In genomic region chr14:106879241-106879640, GRCh38 we compare ENCODE assay signal across 8 cellular contexts.
A peak's percentile ranks its signal among the peaks of the same experiment; 100 is the strongest.
DNase-seq lines count a peak whose midpoint lies in the region; ATAC-seq, FAIRE-seq and TF ChIP-seq lines count a peak whose summit lies in the region.

No MANE protein-coding gene starts in this region.

- no peak overlapping the region for H3K4me2 ChIP-seq in astrocyte (ENCODE audit: low read length)

- TF ChIP-seq CTCF in Peyer's patch (IDR thresholded peaks at IDR 0.05) (peak in 5 of 6 experiments; percentile 9 to 51 (median 48)), astrocyte (IDR thresholded peaks at IDR 0.05; ENCODE audit: insufficient read depth, low read depth, low read length) (peak; percentile 3)

- no peaks in the 10 kb centered on the region for H3K4me1 ChIP-seq in Peyer's patch
- no peaks in the 10 kb centered on the region for H3K4me1 ChIP-seq in astrocyte (ENCODE audit: insufficient read depth, low read length)

- peaks cover 7% of the 10 kb centered on the region for H3K9me3 Mint-ChIP-seq in astrocyte (ENCODE audit: unreplicated experiment)

- H3K4me3 ChIP-seq in Peyer's patch (no peak overlapping the region), astrocyte (ENCODE audit: insufficient read depth, low read depth, low read length) (no peak overlapping the region)

- H3K9ac ChIP-seq in astrocyte (ENCODE audit: low read length), result no peak overlapping the region

- ATAC-seq in HG02870 (IDR thresholded peaks at IDR 0.05; ENCODE audit: unreplicated experiment) (peak; percentile 62), HG02884 (IDR thresholded peaks at IDR 0.05; ENCODE audit: unreplicated experiment) (no peak), HG02970 (IDR thresholded peaks at IDR 0.05; ENCODE audit: low FRiP score, unreplicated experiment) (no peak)

- H3K27ac Mint-ChIP-seq in astrocyte (ENCODE audit: unreplicated experiment), result no peak overlapping the region

- H3K9me3 ChIP-seq in Peyer's patch (peaks cover 0 to 6% (median 2%) of the 10 kb centered on the region in 4 donors), astrocyte (ENCODE audit: insufficient read depth, low read depth, low read length) (peaks cover 3% of the 10 kb centered on the region)

- H3K27ac ChIP-seq in Peyer's patch, result no peak overlapping the region
- H3K27ac ChIP-seq in astrocyte (ENCODE audit: low read depth, low read length), result no peak overlapping the region

- no peaks in the 10 kb centered on the region for H3K27me3 Mint-ChIP-seq in astrocyte (ENCODE audit: low read depth, unreplicated experiment)

- H4K20me1 ChIP-seq in astrocyte (ENCODE audit: insufficient read depth, low read length), result no peaks in the 10 kb centered on the region

- no peaks in the 10 kb centered on the region for H3K36me3 Mint-ChIP-seq in astrocyte (ENCODE audit: low read depth, unreplicated experiment)

- no peak for TF ChIP-seq POLR2A in Peyer's patch (IDR thresholded peaks at IDR 0.05)

- no peak overlapping the region for H2AFZ ChIP-seq in astrocyte (ENCODE audit: low read depth, low read length)

- DNase-seq in ELR (ENCODE audit: low read depth) (peak; percentile 21), Peyer's patch (peak in 2 of 3 donors; percentile 56 to 82), astrocyte (ENCODE audit: low read depth) (no peak), cerebellar nuclear complex (lab: John Stamatoyannopoulos, UW) (no peak)
- peak; percentile 52 to 69 for DNase-seq in stimulated activated CD4-positive, alpha-beta T cell treated with anti-CD3 and anti-CD28 coated beads, Interleukin-15, amount 100 ng/mL, for 48 hours (ENCODE audit: low read depth in 2 of 2)

- H3K27me3 ChIP-seq in Peyer's patch (no peaks in the 10 kb centered on the region), astrocyte (ENCODE audit: insufficient read depth, low read length) (no peaks in the 10 kb centered on the region)

- no peaks in the 10 kb centered on the region for H3K79me2 ChIP-seq in astrocyte (ENCODE audit: insufficient read depth, low read length)

- no peak for FAIRE-seq in astrocyte (lab: Jason Lieb, UNC)

- H3K4me1 Mint-ChIP-seq in astrocyte (ENCODE audit: low read depth, unreplicated experiment), result no peaks in the 10 kb centered on the region

- no peaks in the 10 kb centered on the region for H3K36me3 ChIP-seq in Peyer's patch
- no peaks in the 10 kb centered on the region for H3K36me3 ChIP-seq in astrocyte (ENCODE audit: insufficient read depth, low read length)

- H3K4me3 Mint-ChIP-seq in astrocyte (ENCODE audit: unreplicated experiment), result no peak overlapping the region

Comparison
In these comparisons a context has a peak if more than half of its experiments do, and no peak if none do; other contexts are left out.
1. DNase-seq: peak in ELR (single experiment), Peyer's patch (2 of 3) and stimulated activated CD4-positive, alpha-beta T cell treated with anti-CD3 and anti-CD28 coated beads, Interleukin-15, amount 100 ng/mL, for 48 hours (2 of 2); none in astrocyte (single experiment) and cerebellar nuclear complex (0 of 2).